ENCODE assay signal across 11 cellular contexts in genomic region chr4:150082241-150082640, GRCh38. TPM values are rescaled to one million over a fixed set of nuclear protein-coding genes. Genes with fewer than 3 reads are reported as not detected.
DNase-seq lines count a peak whose midpoint lies in the region; ATAC-seq and TF ChIP-seq lines count a peak whose summit lies in the region.
"Had no signal": no experiment of that assay in that cellular context is flagged by ENCODE, and none has a peak within 500 bp of the region (broad histone marks: within the 10 kb centered on the region; RNA-seq: fewer than 3 reads in every experiment).

No MANE protein-coding gene starts in this region.

- POLR2A ChIA-PET in A673 (lab: Charles Lee; ENCODE audit: low non-redundant PET), result no interaction called here

- no peak overlapping the region for H3K27ac ChIP-seq in A673 (ENCODE audit: low read depth, low read length, poor library complexity, severe bottlenecking)
- H3K27ac ChIP-seq: left lung, tibial artery had no signal

- DNase-seq in GM12864 (ENCODE audit: low read depth) (peak; percentile 19), NCI-H69 (lab: John Stamatoyannopoulos, UW) (peak; percentile 30), NCI-H2029 treated with DMSO at 0.1 percent for 48 hours (lab: John Stamatoyannopoulos, UW) (no peak), A673 (ENCODE audit: low spot score) (no peak)
- no peak for DNase-seq in activated CD4-positive, CD25-positive, alpha-beta regulatory T cell treated with anti-CD3 and anti-CD28 coated beads, Interleukin-2, amount 50 U/mL, for 72 hours
- no peak for DNase-seq in stimulated activated CD4-positive, alpha-beta T cell treated with anti-CD3 and anti-CD28 coated beads, Interleukin-1b, Interleukin-23, amount 100 ng/mL, for 48 hours
- DNase-seq: DND-41, left lung, tibial artery had no signal

- no peaks in the 10 kb centered on the region for H3K9me3 ChIP-seq in A673 (ENCODE audit: low read depth, low read length, poor library complexity, severe bottlenecking)
- H3K9me3 ChIP-seq: left lung, tibial artery had no signal

- ATAC-seq in GM19328 (IDR thresholded peaks at IDR 0.05; ENCODE audit: unreplicated experiment) (peak; percentile 68), HG02938 (IDR thresholded peaks at IDR 0.05; ENCODE audit: unreplicated experiment) (peak; percentile 89)
- ATAC-seq: left lung had no signal

- no peak overlapping the region for H3K4me3 ChIP-seq in GM12864 (ENCODE audit: low read depth, low read length)
- H3K4me3 ChIP-seq in A673 (ENCODE audit: low read depth, low read length, poor library complexity, severe bottlenecking), result no peak overlapping the region
- H3K4me3 ChIP-seq: left lung, tibial artery had no signal

- H3K27me3 ChIP-seq in A673 (replicated peaks; ENCODE audit: insufficient read depth, low read depth, low read length, poor library complexity), result no peaks in the 10 kb centered on the region
- H3K27me3 ChIP-seq: tibial artery had no signal

- peaks cover 10% of the 10 kb centered on the region for H3K4me1 ChIP-seq in A673 (ENCODE audit: insufficient read depth, low read length, poor library complexity, severe bottlenecking)

- intact Hi-C loops in A673 (cut with micrococcal nuclease; ENCODE audit: unreplicated experiment), result no loop called here

- TF ChIP-seq CTCF in GM12864 (IDR thresholded peaks at IDR 0.05; ENCODE audit: low read depth, low read length, missing control alignments) (no peak), A673 (conservative IDR thresholded peaks at IDR 0.05; ENCODE audit: low read depth, low read length) (no peak)

- BruUV-seq in A673 (replicated peaks; lab: Mats Ljungman, UMichigan), result no TSS peak

- H3K36me3 ChIP-seq in A673 (ENCODE audit: insufficient read depth, low read length, poor library complexity, severe bottlenecking), result no peaks in the 10 kb centered on the region
- H3K36me3 ChIP-seq: left lung, tibial artery had no signal

- CTCF ChIA-PET in A673 (lab: Charles Lee), result no interaction called here

RNA-seq across cellular contexts. Expression of gene DCLK2, which starts 4.0 kb away (rescaled TPM):
- total RNA-seq in A673 (2021), result 4.9 and 6.7 TPM in 2 replicates

Comparison
In these comparisons a context has a peak if more than half of its experiments do, and no peak if none do; other contexts are left out.
1. DNase-seq: peak in GM12864 (single experiment) and NCI-H69 (single experiment); none in activated CD4-positive, CD25-positive, alpha-beta regulatory T cell treated with anti-CD3 and anti-CD28 coated beads, Interleukin-2, amount 50 U/mL, for 72 hours (single experiment), stimulated activated CD4-positive, alpha-beta T cell treated with anti-CD3 and anti-CD28 coated beads, Interleukin-1b, Interleukin-23, amount 100 ng/mL, for 48 hours (single experiment), NCI-H2029 treated with DMSO at 0.1 percent for 48 hours (single experiment) and A673 (single experiment).